Comparison of ENCODE assay signal across 16 cellular contexts in the genomic region with DNA sequence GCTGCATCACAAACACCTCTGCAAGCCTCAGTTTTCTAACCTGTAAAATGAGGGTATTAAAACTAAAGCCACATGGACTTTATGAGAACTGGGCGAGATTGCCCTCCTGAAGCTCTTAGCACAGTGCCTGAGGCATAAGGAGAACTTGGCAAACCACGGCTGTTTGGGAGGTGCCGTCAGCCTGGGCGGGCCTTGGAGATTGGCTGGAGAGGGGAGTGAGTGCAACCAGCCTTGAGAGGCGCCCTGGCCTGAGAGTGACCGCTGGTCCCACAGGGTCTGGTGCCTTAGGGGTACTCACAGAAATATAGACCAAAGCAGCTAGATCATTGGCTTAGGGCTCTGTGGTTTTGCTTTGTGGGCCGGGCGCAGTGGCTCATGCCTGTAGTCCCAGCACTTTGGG. TPM values are rescaled to one million over a fixed set of nuclear protein-coding genes. Genes with fewer than 3 reads are reported as not detected.
DNase-seq lines count a peak whose midpoint lies in the region; ATAC-seq and TF ChIP-seq lines count a peak whose summit lies in the region.
"Had no signal": no experiment of that assay in that cellular context is flagged by ENCODE, and none has a peak within 500 bp of the region (broad histone marks: within the 10 kb centered on the region; RNA-seq: fewer than 3 reads in every experiment).

No MANE protein-coding gene starts in this region.

- H3K27ac ChIP-seq in left ventricle myocardium inferior (replicated peaks) (no peak overlapping the region), PC-3 (ENCODE audit: low read length) (no peak overlapping the region), upper lobe of right lung (no peak overlapping the region), gastrocnemius medialis (no peak overlapping the region)
- H3K27ac ChIP-seq: neural progenitor cell had no signal

- intact Hi-C loops in left ventricle myocardium superior (cut with micrococcal nuclease): no loop called here
- intact Hi-C loops in left ventricle myocardium inferior (cut with micrococcal nuclease): no loop called here
- intact Hi-C loops in PC-3 (cut with micrococcal nuclease): no loop called here
- intact Hi-C loops in upper lobe of right lung (cut with DNase I): no loop called here
- intact Hi-C loops in gastrocnemius medialis (cut with DNase I; ENCODE audit: low total_unique reads): loop anchor here (10.0 kb wide), 1 partner anchor 227 kb away; no protein-coding TSS in a partner anchor

- no peak for TF ChIP-seq POLR2A in gastrocnemius medialis (IDR thresholded peaks at IDR 0.05)

- no peaks in the 10 kb centered on the region for H3F3A ChIP-seq in PC-3 (ENCODE audit: low read length, unreplicated experiment)

- TF ChIP-seq CTCF in left ventricle myocardium inferior (IDR thresholded peaks at IDR 0.05; ENCODE audit: borderline replicate concordance) (no peak), PC-3 (conservative IDR thresholded peaks at IDR 0.05; ENCODE audit: low read depth, low read length) (no peak), upper lobe of right lung (IDR thresholded peaks at IDR 0.05) (no peak), gastrocnemius medialis (IDR thresholded peaks at IDR 0.05 in 4 of 5, conservative IDR thresholded peaks at IDR 0.05 in 1 of 5) (no peak)

- DNase-seq in left ventricle myocardium superior (peak; percentile 47), left ventricle myocardium inferior (no peak), PC-3 (peak; percentile 47), fibroblast of gingiva (ENCODE audit: low read depth) (peak; percentile 35), upper lobe of right lung (peak; percentile 82), gastrocnemius medialis (no peak), SW480 (ENCODE audit: low spot score) (no peak)
- no peak for DNase-seq in activated effector memory CD4-positive, alpha-beta T cell treated with Interleukin-2 at 50 U/mL for 16 hours
- DNase-seq: activated CD4-positive, alpha-beta T cell treated with anti-CD3 and anti-CD28 coated beads for 1 hour; activated effector memory CD4-positive, alpha-beta T cell treated with anti-CD3 and anti-CD28 coated beads, Interleukin-2, amount 50 U/mL, for 16 hours; amygdala; GOT3; Kasumi-1; NCI-H1694 treated with DMSO at 0.1 percent for 48 hours; NCI-H526 treated with DMSO at 0.1 percent for 48 hours had no signal

- no peak overlapping the region for H3K9ac ChIP-seq in PC-3 (ENCODE audit: low read length)
- H3K9ac ChIP-seq: neural progenitor cell had no signal

- no peaks in the 10 kb centered on the region for H3K27me3 ChIP-seq in left ventricle myocardium inferior (ENCODE audit: low read depth)
- no peaks in the 10 kb centered on the region for H3K27me3 ChIP-seq in PC-3 (ENCODE audit: low read length)
- no peaks in the 10 kb centered on the region for H3K27me3 ChIP-seq in upper lobe of right lung
- H3K27me3 ChIP-seq in gastrocnemius medialis: peaks cover 0 to 3% (median 0%) of the 10 kb centered on the region in 3 donors

- H3K4me2 ChIP-seq in PC-3 (ENCODE audit: low read length): no peak overlapping the region
- H3K4me2 ChIP-seq: neural progenitor cell had no signal

- H3K4me3 ChIP-seq in left ventricle myocardium inferior: no peak overlapping the region
- no peak overlapping the region for H3K4me3 ChIP-seq in PC-3 (ENCODE audit: low read length)
- H3K4me3 ChIP-seq in upper lobe of right lung: no peak overlapping the region
- no peak overlapping the region for H3K4me3 ChIP-seq in gastrocnemius medialis
- H3K4me3 ChIP-seq: neural progenitor cell had no signal

- H3K4me1 ChIP-seq in left ventricle myocardium inferior: peaks cover 5% of the 10 kb centered on the region
- H3K4me1 ChIP-seq in PC-3 (ENCODE audit: insufficient read depth, low read length): peaks cover 43% of the 10 kb centered on the region
- H3K4me1 ChIP-seq in upper lobe of right lung: peaks cover 44% of the 10 kb centered on the region
- H3K4me1 ChIP-seq in gastrocnemius medialis: peaks cover 6 to 7% of the 10 kb centered on the region in 2 donors

- peaks cover 6% of the 10 kb centered on the region for H3K79me2 ChIP-seq in PC-3 (ENCODE audit: low read length)

- H4K20me1 ChIP-seq in PC-3 (ENCODE audit: low read length): no peaks in the 10 kb centered on the region

- POLR2A ChIA-PET in PC-3 (lab: Charles Lee; ENCODE audit: unreplicated experiment): no interaction called here

- no TSS peak for BruUV-seq in PC-3 (replicated peaks; lab: Mats Ljungman, UMichigan)

- ATAC-seq in left ventricle myocardium superior (peak; percentile 50), PC-3 (no peak), upper lobe of right lung (peak; percentile 87), gastrocnemius medialis (no peak)

- H2AFZ ChIP-seq in PC-3 (ENCODE audit: low read length): no peak overlapping the region
- H2AFZ ChIP-seq: neural progenitor cell had no signal

- no peaks in the 10 kb centered on the region for H3K9me3 ChIP-seq in left ventricle myocardium inferior (replicated peaks)
- H3K9me3 ChIP-seq in PC-3 (ENCODE audit: low read length): no peaks in the 10 kb centered on the region
- no peaks in the 10 kb centered on the region for H3K9me3 ChIP-seq in upper lobe of right lung
- no peaks in the 10 kb centered on the region for H3K9me3 ChIP-seq in gastrocnemius medialis

- in situ Hi-C loops in gastrocnemius medialis (cut with MboI; ENCODE audit: low sequenced_read_pairs in 4 of 4): loop anchor here in 3 of 4 donors (25.0 kb wide), 2 partner anchors 150 to 225 kb away; no protein-coding TSS in a partner anchor

- CTCF ChIA-PET in PC-3 (lab: Charles Lee): interaction anchor here (1.3 kb wide), 1 partner anchor 152 kb away, joined by 5 read pairs; no protein-coding TSS in a partner anchor

- no peaks in the 10 kb centered on the region for H3K9me2 ChIP-seq in PC-3 (replicated peaks; ENCODE audit: low read length)

- H3K36me3 ChIP-seq in left ventricle myocardium inferior (no peaks in the 10 kb centered on the region), PC-3 (ENCODE audit: low read depth, low read length) (no peaks in the 10 kb centered on the region), upper lobe of right lung (no peaks in the 10 kb centered on the region), gastrocnemius medialis (no peaks in the 10 kb centered on the region)
- H3K36me3 ChIP-seq: neural progenitor cell had no signal

RNA-seq across cellular contexts. Expression of gene TNS3, which starts 5.5 kb away (rescaled TPM):
- total RNA-seq in left ventricle myocardium superior (42.4 TPM), left ventricle myocardium inferior (40.6 TPM), PC-3 (2014; rRNA removed) (71.4 and 72.3 TPM in 2 replicates), upper lobe of right lung (168 TPM), gastrocnemius medialis (10 to 100 TPM; 39.4 to 64.3 (median 50.5) TPM)

Comparison
In these comparisons a context has a peak if more than half of its experiments do, and no peak if none do; other contexts are left out.
1. DNase-seq: peak in left ventricle myocardium superior (single experiment), PC-3 (single experiment), fibroblast of gingiva (single experiment) and upper lobe of right lung (single experiment); none in left ventricle myocardium inferior (single experiment), gastrocnemius medialis (0 of 2), activated effector memory CD4-positive, alpha-beta T cell treated with Interleukin-2 at 50 U/mL for 16 hours (single experiment) and SW480 (single experiment).
2. ATAC-seq: peak in left ventricle myocardium superior (single experiment) and upper lobe of right lung (single experiment); none in PC-3 (single experiment) and gastrocnemius medialis (0 of 2).